ENCODE assay signal across 8 cellular contexts in the genomic region with DNA sequence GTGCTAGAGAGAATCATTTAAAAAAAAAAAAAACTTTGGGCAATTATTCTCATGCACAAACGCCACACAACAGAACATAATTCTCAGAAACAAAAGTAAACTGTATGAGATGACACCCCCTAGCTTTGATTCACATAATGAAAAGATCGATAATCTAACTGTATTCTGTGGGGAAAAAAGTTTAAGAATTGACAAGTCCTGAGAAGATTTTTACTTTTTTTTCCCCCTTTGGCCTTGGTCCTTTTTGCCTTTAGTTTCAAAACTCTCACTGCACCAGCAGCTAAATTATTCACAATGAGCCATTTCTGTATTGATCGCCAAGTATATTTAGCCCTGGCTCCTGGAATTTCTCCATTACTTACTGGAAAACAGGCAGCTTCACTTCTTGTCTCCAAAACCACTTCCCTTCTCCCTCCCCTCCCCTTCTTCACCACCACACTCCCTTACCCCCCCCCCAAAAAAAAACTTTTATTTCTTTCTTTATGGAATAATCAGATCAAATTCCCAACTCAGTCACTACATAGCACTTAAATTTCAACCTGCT. TPM values are rescaled to one million over a fixed set of nuclear protein-coding genes. Genes with fewer than 3 reads are reported as not detected.
DNase-seq lines count a peak whose midpoint lies in the region; ATAC-seq and TF ChIP-seq lines count a peak whose summit lies in the region.

No MANE protein-coding gene starts in this region.

- H3K27ac Mint-ChIP-seq in T-helper 17 cell: peak overlapping the region; percentile 84

- ATAC-seq in T-helper 17 cell (no peak), gastrocnemius medialis (no peak), GM18511 (IDR thresholded peaks at IDR 0.05; ENCODE audit: unreplicated experiment) (no peak)

- in situ Hi-C loops in gastrocnemius medialis (cut with MboI; ENCODE audit: low sequenced_read_pairs in 4 of 4): no loop called here

- intact Hi-C loops in gastrocnemius medialis (cut with DNase I; ENCODE audit: low total_unique reads): no loop called here

- TF ChIP-seq CTCF in GM12875 (IDR thresholded peaks at IDR 0.05; ENCODE audit: borderline replicate concordance, insufficient read depth, low read depth, low read length) (no peak), fibroblast of the aortic adventitia (IDR thresholded peaks at IDR 0.05; ENCODE audit: insufficient read depth, low read length) (no peak), gastrocnemius medialis (IDR thresholded peaks at IDR 0.05 in 4 of 5, conservative IDR thresholded peaks at IDR 0.05 in 1 of 5) (peak in 2 of 5 experiments; percentile 7 to 21)

- H3K4me1 ChIP-seq in gastrocnemius medialis: peaks cover 44 to 53% of the 10 kb centered on the region in 2 donors

- peak overlapping the region; percentile 78 to 98 (median 88) for H3K27ac ChIP-seq in gastrocnemius medialis

- TF ChIP-seq POLR2A in gastrocnemius medialis (IDR thresholded peaks at IDR 0.05): no peak

- no peaks in the 10 kb centered on the region for H3K36me3 ChIP-seq in gastrocnemius medialis

- peak overlapping the region; percentile 91 for H3K4me3 Mint-ChIP-seq in T-helper 17 cell

- DNase-seq in T-helper 17 cell: no peak
- DNase-seq in fibroblast of the aortic adventitia (ENCODE audit: low read depth): peak; percentile 40
- DNase-seq in gastrocnemius medialis: no peak
- no peak for DNase-seq in NCI-H1092 (lab: John Stamatoyannopoulos, UW)
- no peak for DNase-seq in HuH-7 (ENCODE audit: low spot score)
- DNase-seq in NCI-H2107 treated with DMSO at 0.1 percent for 48 hours (lab: John Stamatoyannopoulos, UW; ENCODE audit: unreplicated experiment): no peak

- no peaks in the 10 kb centered on the region for H3K27me3 ChIP-seq in gastrocnemius medialis

- H3K4me3 ChIP-seq in GM12875 (ENCODE audit: low read depth, low read length): peak overlapping the region; percentile 61
- H3K4me3 ChIP-seq in fibroblast of the aortic adventitia (ENCODE audit: low read depth, low read length): peak overlapping the region; percentile 82
- H3K4me3 ChIP-seq in gastrocnemius medialis: peak overlapping the region; percentile 71 to 91 (median 78)

- H3K9me3 ChIP-seq in T-helper 17 cell (ENCODE audit: control insufficient read depth, low read length, poor library complexity, severe bottlenecking): no peaks in the 10 kb centered on the region
- H3K9me3 ChIP-seq in gastrocnemius medialis: no peaks in the 10 kb centered on the region

- H3K36me3 Mint-ChIP-seq in T-helper 17 cell (ENCODE audit: low read depth): no peaks in the 10 kb centered on the region

- H3K4me1 Mint-ChIP-seq in T-helper 17 cell: peaks cover 19% of the 10 kb centered on the region

- H3K27me3 Mint-ChIP-seq in T-helper 17 cell: peaks cover 27% of the 10 kb centered on the region

RNA-seq across cellular contexts. Expression of a gene that starts 2.0 kb away (rescaled TPM):
- total RNA-seq in T-helper 17 cell: 10 to 100 TPM; 11.9 to 23.9 TPM
- total RNA-seq in fibroblast of the aortic adventitia (ENCODE audit: low replicate concordance): 11.3 and 13.6 TPM in 2 replicates
- 10 to 100 TPM in 1 of 4 donors, 1 to 10 TPM in 3; 4.9 to 15.5 (median 6.0) TPM for total RNA-seq in gastrocnemius medialis
